8 cellular contexts compared by ENCODE assay signal in the genomic region with DNA sequence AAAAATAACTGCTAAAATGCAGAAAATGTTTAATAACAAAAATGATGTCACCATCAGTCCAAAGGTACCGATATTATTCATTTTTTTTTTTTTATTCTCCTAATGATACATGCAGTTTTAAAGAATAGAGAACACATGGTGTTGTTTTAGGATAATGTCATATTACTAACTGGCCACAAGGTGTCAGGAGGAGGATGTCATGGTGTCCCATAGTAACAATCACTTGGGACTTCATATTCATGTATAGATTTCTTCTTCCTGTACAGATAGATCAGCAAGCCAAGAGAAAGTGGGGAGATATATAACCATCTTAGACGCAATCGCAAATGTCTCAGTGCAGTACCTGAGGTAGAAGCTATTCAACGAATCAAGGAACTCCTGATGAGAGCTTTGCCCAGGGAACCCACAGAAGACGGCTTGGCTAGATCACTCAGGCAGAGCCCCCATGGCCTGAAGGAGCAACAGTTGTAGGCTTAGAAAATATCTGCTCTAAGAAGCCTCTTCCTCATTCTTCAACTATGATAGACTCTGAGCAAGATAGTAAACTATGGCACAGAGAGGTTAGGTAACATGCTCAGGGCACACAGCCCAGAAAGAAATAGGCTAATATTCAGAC. TPM values are rescaled to one million over a fixed set of nuclear protein-coding genes. Genes with fewer than 3 reads are reported as not detected.
DNase-seq lines count a peak whose midpoint lies in the region; ATAC-seq and TF ChIP-seq lines count a peak whose summit lies in the region.

No MANE protein-coding gene starts in this region.

- peak; percentile 80 for ATAC-seq in activated CD4-positive, alpha-beta T cell treated with anti-CD3 and anti-CD28 coated beads for 36 hours
- ATAC-seq in GM21447 (IDR thresholded peaks at IDR 0.05; ENCODE audit: unreplicated experiment) (peak; percentile 89), SK-N-SH treated with all-trans-retinoic acid at 6 μM for 48 hours (peak; percentile 88), left cardiac atrium (peak; percentile 61 to 67), upper lobe of left lung (ENCODE audit: low FRiP score in 2 of 2) (peak; percentile 53 to 70)

- peak; percentile 28 to 68 (median 36) for TF ChIP-seq CTCF in upper lobe of left lung (IDR thresholded peaks at IDR 0.05)

- no peaks in the 10 kb centered on the region for H3K9me3 Mint-ChIP-seq in activated CD4-positive, alpha-beta T cell treated with anti-CD3 and anti-CD28 coated beads for 36 hours (ENCODE audit: low read depth)

- no peaks in the 10 kb centered on the region for H3K4me1 ChIP-seq in upper lobe of left lung

- H3K27me3 ChIP-seq in upper lobe of left lung, result no peaks in the 10 kb centered on the region

- H3K4me1 Mint-ChIP-seq in activated CD4-positive, alpha-beta T cell treated with anti-CD3 and anti-CD28 coated beads for 36 hours, result no peaks in the 10 kb centered on the region

- WGBS in upper lobe of left lung, 2 donors, result 52 to 57% methylated on average over 3 to 5 of the region's 5 CpGs

- no peak for TF ChIP-seq POLR2A in upper lobe of left lung (IDR thresholded peaks at IDR 0.05)

- H3K36me3 ChIP-seq in upper lobe of left lung, result no peaks in the 10 kb centered on the region

- H3K36me3 Mint-ChIP-seq in activated CD4-positive, alpha-beta T cell treated with anti-CD3 and anti-CD28 coated beads for 36 hours (ENCODE audit: low read depth), result no peaks in the 10 kb centered on the region

- no peak overlapping the region for H3K4me3 ChIP-seq in upper lobe of left lung

- H3K27me3 Mint-ChIP-seq in activated CD4-positive, alpha-beta T cell treated with anti-CD3 and anti-CD28 coated beads for 36 hours, result no peaks in the 10 kb centered on the region

- no peak overlapping the region for H3K27ac Mint-ChIP-seq in activated CD4-positive, alpha-beta T cell treated with anti-CD3 and anti-CD28 coated beads for 36 hours

- CTCF ChIA-PET in activated CD4-positive, alpha-beta T cell treated with anti-CD3 and anti-CD28 coated beads for 36 hours (lab: Charles Lee), result interaction anchor here (1.0 to 3.4 kb wide), 10 partner anchors 8 to 199 kb away, joined by 3 to 19 read pairs (median 6); no protein-coding TSS in a partner anchor

- POLR2A ChIA-PET in activated CD4-positive, alpha-beta T cell treated with anti-CD3 and anti-CD28 coated beads for 36 hours (lab: Charles Lee), result no interaction called here

- H3K4me3 Mint-ChIP-seq in activated CD4-positive, alpha-beta T cell treated with anti-CD3 and anti-CD28 coated beads for 36 hours, result no peak overlapping the region

- DNase-seq in activated CD4-positive, alpha-beta T cell treated with anti-CD3 and anti-CD28 coated beads for 36 hours, result peak; percentile 11
- DNase-seq in activated CD4-positive, alpha-beta T cell treated with anti-CD3 and anti-CD28 coated beads, Interleukin-2, amount 50 U/mL, for 1 hour, result no peak
- DNase-seq in HuH-7 (ENCODE audit: low spot score) (peak; percentile 32), left cardiac atrium (no peak), upper lobe of left lung (no peak), islet precursor cell (no peak)

- intact Hi-C loops in activated CD4-positive, alpha-beta T cell treated with anti-CD3 and anti-CD28 coated beads for 36 hours (cut with DNase I, micrococcal nuclease), result loop anchor here (1.0 to 5.0 kb wide), 4 partner anchors 64 to 380 kb away; no protein-coding TSS in a partner anchor
- intact Hi-C loops in left cardiac atrium (cut with DNase I), result loop anchor here (5.0 kb wide), 2 partner anchors 180 to 185 kb away; no protein-coding TSS in a partner anchor

- no peaks in the 10 kb centered on the region for H3K9me3 ChIP-seq in upper lobe of left lung

- no peak for TF ChIP-seq EP300 in upper lobe of left lung (IDR thresholded peaks at IDR 0.05)

- no peak overlapping the region for H3K27ac ChIP-seq in upper lobe of left lung

TF ChIP-seq in SK-N-SH treated with all-trans-retinoic acid at 6 μM for 48 hours, 23 proteins besides CTCF, POLR2A, EP300 and RAD21 (continues in another document):
- no peak for TF ChIP-seq ESRRG (CRISPR knock-in tag; IDR thresholded peaks at IDR 0.05)
- no peak for TF ChIP-seq BACH2 (CRISPR knock-in tag; IDR thresholded peaks at IDR 0.05; ENCODE audit: borderline replicate concordance)
- TF ChIP-seq, protein P1, sequence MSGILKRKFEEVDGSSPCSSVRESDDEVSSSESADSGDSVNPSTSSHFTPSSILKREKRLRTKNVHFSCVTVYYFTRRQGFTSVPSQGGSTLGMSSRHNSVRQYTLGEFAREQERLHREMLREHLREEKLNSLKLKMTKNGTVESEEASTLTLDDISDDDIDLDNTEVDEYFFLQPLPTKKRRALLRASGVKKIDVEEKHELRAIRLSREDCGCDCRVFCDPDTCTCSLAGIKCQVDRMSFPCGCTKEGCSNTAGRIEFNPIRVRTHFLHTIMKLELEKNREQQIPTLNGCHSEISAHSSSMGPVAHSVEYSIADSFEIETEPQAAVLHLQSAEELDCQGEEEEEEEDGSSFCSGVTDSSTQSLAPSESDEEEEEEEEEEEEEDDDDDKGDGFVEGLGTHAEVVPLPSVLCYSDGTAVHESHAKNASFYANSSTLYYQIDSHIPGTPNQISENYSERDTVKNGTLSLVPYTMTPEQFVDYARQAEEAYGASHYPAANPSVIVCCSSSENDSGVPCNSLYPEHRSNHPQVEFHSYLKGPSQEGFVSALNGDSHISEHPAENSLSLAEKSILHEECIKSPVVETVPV (CRISPR knock-in tag; IDR thresholded peaks at IDR 0.05), result no peak
- no peak for TF ChIP-seq ARNTL (CRISPR knock-in tag; IDR thresholded peaks at IDR 0.05; ENCODE audit: borderline replicate concordance, low read depth)
- TF ChIP-seq ZNF70 (CRISPR knock-in tag; IDR thresholded peaks at IDR 0.05), result no peak
- TF ChIP-seq, protein P2, sequence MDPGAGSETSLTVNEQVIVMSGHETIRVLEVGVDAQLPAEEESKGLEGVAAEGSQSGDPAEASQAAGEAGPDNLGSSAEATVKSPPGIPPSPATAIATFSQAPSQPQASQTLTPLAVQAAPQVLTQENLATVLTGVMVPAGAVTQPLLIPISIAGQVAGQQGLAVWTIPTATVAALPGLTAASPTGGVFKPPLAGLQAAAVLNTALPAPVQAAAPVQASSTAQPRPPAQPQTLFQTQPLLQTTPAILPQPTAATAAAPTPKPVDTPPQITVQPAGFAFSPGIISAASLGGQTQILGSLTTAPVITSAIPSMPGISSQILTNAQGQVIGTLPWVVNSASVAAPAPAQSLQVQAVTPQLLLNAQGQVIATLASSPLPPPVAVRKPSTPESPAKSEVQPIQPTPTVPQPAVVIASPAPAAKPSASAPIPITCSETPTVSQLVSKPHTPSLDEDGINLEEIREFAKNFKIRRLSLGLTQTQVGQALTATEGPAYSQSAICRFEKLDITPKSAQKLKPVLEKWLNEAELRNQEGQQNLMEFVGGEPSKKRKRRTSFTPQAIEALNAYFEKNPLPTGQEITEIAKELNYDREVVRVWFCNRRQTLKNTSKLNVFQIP (CRISPR knock-in tag; IDR thresholded peaks at IDR 0.05; ENCODE audit: borderline replicate concordance, low read depth), result no peak
- no peak for TF ChIP-seq TOX (CRISPR knock-in tag; IDR thresholded peaks at IDR 0.05; ENCODE audit: borderline replicate concordance)
- TF ChIP-seq PATZ1 (CRISPR knock-in tag; IDR thresholded peaks at IDR 0.05; ENCODE audit: borderline replicate concordance), result no peak
- TF ChIP-seq OSR1 (CRISPR knock-in tag; IDR thresholded peaks at IDR 0.05), result no peak
- TF ChIP-seq, protein P3, sequence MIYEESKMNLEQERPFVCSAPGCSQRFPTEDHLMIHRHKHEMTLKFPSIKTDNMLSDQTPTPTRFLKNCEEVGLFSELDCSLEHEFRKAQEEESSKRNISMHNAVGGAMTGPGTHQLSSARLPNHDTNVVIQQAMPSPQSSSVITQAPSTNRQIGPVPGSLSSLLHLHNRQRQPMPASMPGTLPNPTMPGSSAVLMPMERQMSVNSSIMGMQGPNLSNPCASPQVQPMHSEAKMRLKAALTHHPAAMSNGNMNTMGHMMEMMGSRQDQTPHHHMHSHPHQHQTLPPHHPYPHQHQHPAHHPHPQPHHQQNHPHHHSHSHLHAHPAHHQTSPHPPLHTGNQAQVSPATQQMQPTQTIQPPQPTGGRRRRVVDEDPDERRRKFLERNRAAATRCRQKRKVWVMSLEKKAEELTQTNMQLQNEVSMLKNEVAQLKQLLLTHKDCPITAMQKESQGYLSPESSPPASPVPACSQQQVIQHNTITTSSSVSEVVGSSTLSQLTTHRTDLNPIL (CRISPR knock-in tag; IDR thresholded peaks at IDR 0.05; ENCODE audit: low read depth), result no peak
- no peak for TF ChIP-seq TCF4 (CRISPR knock-in tag; IDR thresholded peaks at IDR 0.05; ENCODE audit: borderline replicate concordance)
- no peak for TF ChIP-seq ISL1 (CRISPR knock-in tag; IDR thresholded peaks at IDR 0.05)
- no peak for TF ChIP-seq PPARA (CRISPR knock-in tag; IDR thresholded peaks at IDR 0.05; ENCODE audit: borderline replicate concordance)

RNA-seq across cellular contexts. Expression of gene OR2T11, which starts 12.3 kb away (rescaled TPM):
- total RNA-seq in activated CD4-positive, alpha-beta T cell treated with anti-CD3 and anti-CD28 coated beads for 36 hours, result not detected
- total RNA-seq in left cardiac atrium, result not detected
- 1 to 10 TPM in 1 of 6 donors, not detected in 5; 1.8 TPM for total RNA-seq in upper lobe of left lung

RNA-seq across cellular contexts. Expression of gene OR2T35, which starts 22.5 kb away (rescaled TPM):
- not detected for total RNA-seq in activated CD4-positive, alpha-beta T cell treated with anti-CD3 and anti-CD28 coated beads for 36 hours
- total RNA-seq in left cardiac atrium, result not detected
- total RNA-seq in upper lobe of left lung, result not detected

RNA-seq across cellular contexts. Expression of gene OR2T10, which starts 25.1 kb away (rescaled TPM):
- total RNA-seq in activated CD4-positive, alpha-beta T cell treated with anti-CD3 and anti-CD28 coated beads for 36 hours, result not detected
- total RNA-seq in left cardiac atrium (not detected), upper lobe of left lung (not detected)

RNA-seq across cellular contexts. Expression of gene OR2T27, which starts 32.7 kb away (rescaled TPM):
- not detected for total RNA-seq in activated CD4-positive, alpha-beta T cell treated with anti-CD3 and anti-CD28 coated beads for 36 hours
- not detected for total RNA-seq in left cardiac atrium
- not detected for total RNA-seq in upper lobe of left lung

RNA-seq across cellular contexts. Expression of gene OR2T34, which starts 48.0 kb away (rescaled TPM):
- total RNA-seq in activated CD4-positive, alpha-beta T cell treated with anti-CD3 and anti-CD28 coated beads for 36 hours, result not detected
- not detected for total RNA-seq in left cardiac atrium
- total RNA-seq in upper lobe of left lung, result not detected

Comparison
In these comparisons a context has a peak if more than half of its experiments do, and no peak if none do; other contexts are left out.
1. DNase-seq: peak in activated CD4-positive, alpha-beta T cell treated with anti-CD3 and anti-CD28 coated beads for 36 hours (single experiment) and HuH-7 (single experiment); none in activated CD4-positive, alpha-beta T cell treated with anti-CD3 and anti-CD28 coated beads, Interleukin-2, amount 50 U/mL, for 1 hour (single experiment), left cardiac atrium (single experiment), upper lobe of left lung (0 of 2) and islet precursor cell (single experiment).
2. Peak in every context shown above with its lines, with median percentiles within 50 percentile points of each other: ATAC-seq.